In genomic region chr19:35901055-35901644, GRCh38 we compare ENCODE assay signal across 8 cellular contexts. TPM values are rescaled to one million over a fixed set of nuclear protein-coding genes. Genes with fewer than 3 reads are reported as not detected.
A peak's percentile ranks its signal among the peaks of the same experiment; 100 is the strongest.
DNase-seq lines count a peak whose midpoint lies in the region; ATAC-seq and TF ChIP-seq lines count a peak whose summit lies in the region.

No MANE protein-coding gene starts in this region.

- no peak overlapping the region for H2BK12ac ChIP-seq in H9 (ENCODE audit: insufficient read length, low read depth, low read length)

- no peaks in the 10 kb centered on the region for H3K27me3 ChIP-seq in H9 (ENCODE audit: insufficient read depth, low read length)

- peak overlapping the region; percentile 90 to 99 for H3K4me3 Mint-ChIP-seq in H9
- H3K4me3 Mint-ChIP-seq in activated naive CD8-positive, alpha-beta T cell treated with anti-CD3 and anti-CD28 coated beads, Interleukin-2, amount 50 U/mL, for 24 hours, result peak overlapping the region; percentile 81

- H3K4ac ChIP-seq in H9 (ENCODE audit: low read depth, low read length), result no peak overlapping the region

- peaks cover 5% of the 10 kb centered on the region; the same call in 1 of the 2 replicates for H3K4me1 ChIP-seq in H9 (ENCODE audit: insufficient read depth, low read length)

- H3K56ac ChIP-seq in H9 (ENCODE audit: insufficient read length, low read depth, low read length), result no peak overlapping the region

- H3K27ac ChIP-seq in 22Rv1, result peak overlapping the region; percentile 73; the same call in 1 of the 2 replicates
- H3K27ac ChIP-seq in H9 (ENCODE audit: insufficient read length, low read depth, low read length), result no peak overlapping the region

- H3K18ac ChIP-seq in H9 (ENCODE audit: insufficient read length, low read depth, low read length), result no peak overlapping the region

- TF ChIP-seq CTCF in 22Rv1 (IDR thresholded peaks at IDR 0.05) (no peak), H9 (conservative IDR thresholded peaks at IDR 0.05) (no peak), GM10248 (IDR thresholded peaks at IDR 0.05; ENCODE audit: control extremely low read depth, extremely low read depth, low read depth, missing control alignments) (no peak)

- no peaks in the 10 kb centered on the region for H4K20me1 ChIP-seq in H9 (ENCODE audit: control insufficient read depth, insufficient read depth, insufficient read length)

- peaks cover 12% of the 10 kb centered on the region for H3K27me3 Mint-ChIP-seq in H9 (ENCODE audit: low read depth)
- H3K27me3 Mint-ChIP-seq in activated naive CD8-positive, alpha-beta T cell treated with anti-CD3 and anti-CD28 coated beads, Interleukin-2, amount 50 U/mL, for 24 hours, result no peaks in the 10 kb centered on the region

- H4K91ac ChIP-seq in H9 (ENCODE audit: insufficient read length, low read depth, low read length), result no peak overlapping the region

- H3K36me3 Mint-ChIP-seq in H9 (ENCODE audit: insufficient read depth in 1 of 3, low read depth in 3 of 3), result peaks cover 5 to 21% (median 14%) of the 10 kb centered on the region in 3 experiments; a peak in 5 of 7 replicates
- H3K36me3 Mint-ChIP-seq in activated naive CD8-positive, alpha-beta T cell treated with anti-CD3 and anti-CD28 coated beads, Interleukin-2, amount 50 U/mL, for 24 hours (ENCODE audit: low read depth), result peaks cover 31% of the 10 kb centered on the region

- DNase-seq in H9 (no peak), left kidney (ENCODE audit: low read depth, low spot score) (peak; percentile 56), GM10248 (ENCODE audit: extremely low spot score) (no peak), Ammon's horn (ENCODE audit: low spot score) (no peak)
- DNase-seq in activated naive CD8-positive, alpha-beta T cell treated with anti-CD3 and anti-CD28 coated beads, Interleukin-2, amount 50 U/mL, for 24 hours, result no peak
- DNase-seq in effector CD8-positive, alpha-beta T cell (lab: John Stamatoyannopoulos, UW), result no peak

- H2AFZ ChIP-seq in H9 (ENCODE audit: low read length), result no peak overlapping the region

- peaks cover 10% of the 10 kb centered on the region for H3K23me2 ChIP-seq in H9 (ENCODE audit: insufficient read length, low read depth, low read length, poor library complexity, severe bottlenecking)

- H3K9ac ChIP-seq in H9 (ENCODE audit: extremely low read depth, insufficient read length, low read length), result no peak overlapping the region

- H3K79me2 ChIP-seq in H9 (ENCODE audit: insufficient read depth, low read length), result no peaks in the 10 kb centered on the region

- no peak overlapping the region for H3K23ac ChIP-seq in H9 (ENCODE audit: insufficient read length, low read depth, low read length)

- no peak overlapping the region for H4K5ac ChIP-seq in H9 (ENCODE audit: insufficient read length, low read depth, low read length)

- no peak overlapping the region for H2BK20ac ChIP-seq in H9 (ENCODE audit: low read depth, low read length, poor library complexity, severe bottlenecking)

- CTCF ChIA-PET in GM10248 (lab: Yijun Ruan, JAX), result interaction anchor here (0.9 to 1.4 kb wide), 2 partner anchors 30 to 46 kb away, joined by 3 to 6 read pairs; no protein-coding TSS in a partner anchor

- H3K4me1 Mint-ChIP-seq in H9, result peaks cover 17 to 35% of the 10 kb centered on the region in 2 experiments
- H3K4me1 Mint-ChIP-seq in activated naive CD8-positive, alpha-beta T cell treated with anti-CD3 and anti-CD28 coated beads, Interleukin-2, amount 50 U/mL, for 24 hours, result peaks cover 64% of the 10 kb centered on the region

- no peak overlapping the region for H2AK5ac ChIP-seq in H9 (ENCODE audit: insufficient read length, low read length)

- H3K9me3 ChIP-seq in H9 (ENCODE audit: control insufficient read depth, low read depth, low read length), result no peaks in the 10 kb centered on the region

- POLR2A ChIA-PET in GM10248 (lab: Yijun Ruan, JAX), result interaction anchor here (0.9 to 1.0 kb wide), 2 partner anchors 8 to 18 kb away, joined by 4 read pairs; no protein-coding TSS in a partner anchor

- no peak overlapping the region for H3K14ac ChIP-seq in H9 (ENCODE audit: insufficient read depth, low read length)

- H4K8ac ChIP-seq in H9 (replicated peaks; ENCODE audit: insufficient read length, low read depth, low read length), result no peak overlapping the region

- no peaks in the 10 kb centered on the region; a peak in 1 of 5 replicates for H3K9me3 Mint-ChIP-seq in H9
- no peaks in the 10 kb centered on the region for H3K9me3 Mint-ChIP-seq in activated naive CD8-positive, alpha-beta T cell treated with anti-CD3 and anti-CD28 coated beads, Interleukin-2, amount 50 U/mL, for 24 hours

- no peak overlapping the region for H2BK5ac ChIP-seq in H9 (ENCODE audit: insufficient read length, low read length)

- H3T11ph ChIP-seq in H9 (ENCODE audit: low read length), result no peak overlapping the region

- WGBS in H9 (ENCODE audit: extremely low coverage, insufficient read length, low lambda C conversion rate), result no CpG with 5 or more reads among the region's 2 CpGs

- H2BK15ac ChIP-seq in H9 (ENCODE audit: low read depth, low read length), result no peak overlapping the region

- H3K27ac Mint-ChIP-seq in H9, result no peak overlapping the region; a peak in 1 of 7 replicates
- peak overlapping the region; percentile 96 for H3K27ac Mint-ChIP-seq in activated naive CD8-positive, alpha-beta T cell treated with anti-CD3 and anti-CD28 coated beads, Interleukin-2, amount 50 U/mL, for 24 hours

- peak overlapping the region; percentile 78 for H3K4me2 ChIP-seq in H9 (ENCODE audit: insufficient read depth, insufficient read length, low read length)

- H3K79me1 ChIP-seq in H9 (ENCODE audit: insufficient read depth, low read depth, low read length, poor library complexity, severe bottlenecking), result peaks cover 3% of the 10 kb centered on the region

- no peak overlapping the region for H2BK120ac ChIP-seq in H9 (ENCODE audit: low read depth, low read length, poor library complexity, severe bottlenecking)

- no peak for ATAC-seq in activated naive CD8-positive, alpha-beta T cell treated with anti-CD3 and anti-CD28 coated beads, Interleukin-2, amount 50 U/mL, for 24 hours
- no peak for ATAC-seq in GM21737 (IDR thresholded peaks at IDR 0.05; ENCODE audit: unreplicated experiment)

RNA-seq across cellular contexts. Expression of gene NFKBID, which starts 0.8 kb away (rescaled TPM):
- 18.4 and 18.8 TPM in 2 replicates for total RNA-seq in H9 (2021)

RNA-seq across cellular contexts. Expression of gene HCST, which starts 1.2 kb away (rescaled TPM):
- total RNA-seq in H9 (2021), result 0.68 and 1.8 TPM in 2 replicates

RNA-seq across cellular contexts. Expression of gene TYROBP, which starts 6.9 kb away (rescaled TPM):
- not detected in 2 replicates for total RNA-seq in H9 (2021)

RNA-seq across cellular contexts. Expression of gene APLP1, which starts 32.8 kb away (rescaled TPM):
- 29.9 and 36.9 TPM in 2 replicates for total RNA-seq in H9 (2021)

RNA-seq across cellular contexts. Expression of gene LRFN3, which starts 35.0 kb away (rescaled TPM):
- 18.4 and 20.5 TPM in 2 replicates for total RNA-seq in H9 (2021)
